ENCODE assay signal across 28 cellular contexts in the genomic region with DNA sequence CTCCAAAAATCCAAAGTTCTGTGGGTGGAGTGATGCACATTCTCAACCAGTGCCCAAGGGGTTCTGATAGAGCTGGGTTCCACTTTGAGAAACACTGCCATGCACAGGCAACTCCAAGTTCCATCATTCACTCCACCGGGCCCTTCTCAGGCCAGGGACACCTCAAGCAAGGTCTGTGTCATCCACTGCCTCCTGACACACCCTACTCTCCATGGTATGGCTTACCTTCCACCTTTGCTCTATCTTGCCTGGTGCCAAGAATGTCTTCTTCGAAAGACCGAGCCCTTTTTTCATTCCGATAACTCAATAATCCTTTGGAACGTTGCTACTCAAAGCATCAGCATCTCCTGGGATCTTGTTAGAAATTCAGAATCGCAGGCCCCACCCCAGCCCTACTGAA.
DNase-seq lines count a peak whose midpoint lies in the region; ATAC-seq, FAIRE-seq and TF ChIP-seq lines count a peak whose summit lies in the region.
"Had no signal": no experiment of that assay in that cellular context is flagged by ENCODE, and none has a peak within 500 bp of the region (broad histone marks: within the 10 kb centered on the region; RNA-seq: fewer than 3 reads in every experiment).

No MANE protein-coding gene starts in this region.

- H3K4me3 Mint-ChIP-seq in T-helper 1 cell treated with Interleukin-12 subunit alpha and Interleukin-12 subunit beta and Interleukin-4 antibody, amounts not matched to agents 30 μg/mL and 1 μg/mL, for 36 hours = no peak overlapping the region
- H3K4me3 Mint-ChIP-seq: CD4-positive, alpha-beta memory T cell had no signal

- in situ Hi-C loops in IMR-90 (cut with MboI; ENCODE audit: low sequenced_read_pairs) = no loop called here

- H2AK5ac ChIP-seq in IMR-90 (ENCODE audit: low read depth, low read length) (no peak overlapping the region), trophoblast cell (ENCODE audit: low read length) (peak overlapping the region; percentile 100)

- peaks cover 4% of the 10 kb centered on the region for H3K9me3 Mint-ChIP-seq in T-helper 1 cell treated with Interleukin-12 subunit alpha and Interleukin-12 subunit beta and Interleukin-4 antibody, amounts not matched to agents 30 μg/mL and 1 μg/mL, for 36 hours
- H3K9me3 Mint-ChIP-seq: CD4-positive, alpha-beta memory T cell had no signal

- H2BK120ac ChIP-seq in IMR-90 (ENCODE audit: low read depth, low read length) = no peak overlapping the region
- H2BK120ac ChIP-seq in trophoblast cell (ENCODE audit: insufficient read depth, low read length, poor library complexity) = peak overlapping the region; percentile 57

- H3K23ac ChIP-seq in IMR-90 (ENCODE audit: low read depth, low read length) (no peak overlapping the region), trophoblast cell (ENCODE audit: low read length) (no peak overlapping the region)

- no peak overlapping the region for H2BK15ac ChIP-seq in IMR-90 (ENCODE audit: low read depth, low read length)

- H4K20me1 ChIP-seq in IMR-90 (ENCODE audit: insufficient read depth, low read length) (no peaks in the 10 kb centered on the region), smooth muscle cell (ENCODE audit: low read depth) (no peaks in the 10 kb centered on the region)
- H4K20me1 ChIP-seq: BLaER1 had no signal

- H3K14ac ChIP-seq in IMR-90 (replicated peaks; ENCODE audit: low read depth, low read length) (no peak overlapping the region), trophoblast cell (ENCODE audit: low read length) (peak overlapping the region; percentile 62)

- peak overlapping the region; percentile 13 for H2AK9ac ChIP-seq in IMR-90 (replicated peaks; ENCODE audit: low read depth, low read length, poor library complexity)

- H3K56ac ChIP-seq in IMR-90 (ENCODE audit: extremely low read depth, insufficient read depth, low read length) = no peak overlapping the region

- H2BK20ac ChIP-seq in IMR-90 (ENCODE audit: low read depth, low read length) = no peak overlapping the region

- no peaks in the 10 kb centered on the region for H3K27me3 Mint-ChIP-seq in T-helper 1 cell treated with Interleukin-12 subunit alpha and Interleukin-12 subunit beta and Interleukin-4 antibody, amounts not matched to agents 30 μg/mL and 1 μg/mL, for 36 hours (ENCODE audit: low read depth)
- H3K27me3 Mint-ChIP-seq: CD4-positive, alpha-beta memory T cell had no signal

- TF ChIP-seq POLR2A in IMR-90 (IDR thresholded peaks at IDR 0.05; ENCODE audit: low read depth, low read length) = no peak

- no peak for DNase-seq in T-helper 1 cell
- no peak for DNase-seq in IMR-90
- peak; percentile 16 for DNase-seq in kidney
- no peak for DNase-seq in trophoblast cell
- no peak for DNase-seq in DMS53 (lab: John Stamatoyannopoulos, UW)
- no peak for DNase-seq in smooth muscle cell (lab: John Stamatoyannopoulos, UW; ENCODE audit: unreplicated experiment)
- DNase-seq: CD4-positive, alpha-beta memory T cell; COR-L47; DMS 273 treated with DMSO at 0.1 percent for 48 hours; DMS79 treated with DMSO at 0.1 percent for 48 hours; MV-4-11; NCI-H1105 treated with DMSO at 0.1 percent for 48 hours; NCI-H146; NCI-H1930; NCI-H2107; NCI-H524; NCI-H748 treated with DMSO at 0.1 percent for 48 hours; SIG-M5 had no signal

- H3K36me3 ChIP-seq in IMR-90 (ENCODE audit: control insufficient read depth, insufficient read depth, low read length) = no peaks in the 10 kb centered on the region
- H3K36me3 ChIP-seq in kidney (ENCODE audit: control insufficient read depth in 1 of 2, insufficient read depth in 2 of 2, low read length in 2 of 2) = no peaks in the 10 kb centered on the region
- no peaks in the 10 kb centered on the region for H3K36me3 ChIP-seq in trophoblast cell (ENCODE audit: control insufficient read depth in 1 of 2, insufficient read depth in 2 of 2, low read length in 2 of 2)
- H3K36me3 ChIP-seq in smooth muscle cell (ENCODE audit: low read depth) = no peaks in the 10 kb centered on the region
- H3K36me3 ChIP-seq: BLaER1 had no signal

- H3K9ac ChIP-seq in IMR-90 (ENCODE audit: low read depth, low read length) (no peak overlapping the region), kidney (ENCODE audit: low read length in 2 of 2) (no peak overlapping the region), trophoblast cell (ENCODE audit: low read length) (no peak overlapping the region), smooth muscle cell (ENCODE audit: low read depth) (no peak overlapping the region)
- H3K9ac ChIP-seq: BLaER1 had no signal

- H3F3A ChIP-seq in smooth muscle cell (ENCODE audit: low read depth) = no peaks in the 10 kb centered on the region

- H3K79me1 ChIP-seq in IMR-90 (ENCODE audit: low read depth in 1 of 2, low read length in 2 of 2) (no peaks in the 10 kb centered on the region), trophoblast cell (ENCODE audit: low read length) (peaks cover 50% of the 10 kb centered on the region)

- H3K4ac ChIP-seq in IMR-90 (ENCODE audit: low read depth, low read length) (no peak overlapping the region), trophoblast cell (ENCODE audit: low read depth, low read length) (peak overlapping the region; percentile 34)

- H4K12ac ChIP-seq in trophoblast cell (ENCODE audit: low read depth, low read length) = no peak overlapping the region

- H3K18ac ChIP-seq in IMR-90 (ENCODE audit: low read depth, low read length) = no peak overlapping the region
- H3K18ac ChIP-seq in trophoblast cell (ENCODE audit: low read length) = no peak overlapping the region

- H3K9me3 ChIP-seq in IMR-90 (ENCODE audit: control insufficient read depth, insufficient read depth, low read length) = no peaks in the 10 kb centered on the region
- no peaks in the 10 kb centered on the region for H3K9me3 ChIP-seq in kidney (ENCODE audit: control insufficient read depth in 1 of 2, low read length in 2 of 2)
- H3K9me3 ChIP-seq in trophoblast cell (ENCODE audit: insufficient read depth, low read depth, low read length) = peaks cover 2% of the 10 kb centered on the region
- H3K9me3 ChIP-seq in smooth muscle cell (replicated peaks; ENCODE audit: low read depth) = no peaks in the 10 kb centered on the region

- no peak for FAIRE-seq in kidney (lab: Jason Lieb, UNC)
- FAIRE-seq: GM12892, GM19239, HepG2, K562, RCC 7860 had no signal

- peaks cover 6% of the 10 kb centered on the region; the same call in 1 of the 2 replicates for H3K9me1 ChIP-seq in IMR-90 (ENCODE audit: insufficient read depth, low read length)

- H4K8ac ChIP-seq in IMR-90 (ENCODE audit: low read depth in 2 of 2, low read length in 2 of 2) = no peak overlapping the region
- H4K8ac ChIP-seq in trophoblast cell (ENCODE audit: low read depth, low read length) = peak overlapping the region; percentile 3

- intact Hi-C loops in IMR-90 (cut with micrococcal nuclease) = no loop called here
- intact Hi-C loops in kidney (cut with DNase I) = no loop called here

- POLR2A ChIA-PET in IMR-90 (lab: Charles Lee; ENCODE audit: unreplicated experiment) = no interaction called here

- dilution Hi-C loops in IMR-90 (cut with HindIII; ENCODE audit: low sequenced_read_pairs, unreplicated experiment) = no loop called here

- H3K4me3 ChIP-seq in IMR-90 (ENCODE audit: insufficient read depth, low read depth, low read length) (no peak overlapping the region), kidney (ENCODE audit: low read length in 2 of 2) (no peak overlapping the region), trophoblast cell (ENCODE audit: low read depth, low read length) (no peak overlapping the region), smooth muscle cell (no peak overlapping the region)
- H3K4me3 ChIP-seq: BLaER1, K562, SK-N-MC had no signal

- H3K4me1 Mint-ChIP-seq in T-helper 1 cell treated with Interleukin-12 subunit alpha and Interleukin-12 subunit beta and Interleukin-4 antibody, amounts not matched to agents 30 μg/mL and 1 μg/mL, for 36 hours (ENCODE audit: low read depth) = peaks cover 33% of the 10 kb centered on the region

- H3K4me1 ChIP-seq in IMR-90 (ENCODE audit: control insufficient read depth, insufficient read depth, low read length) = peaks cover 9% of the 10 kb centered on the region
- H3K4me1 ChIP-seq in kidney (ENCODE audit: control insufficient read depth in 1 of 2, insufficient read depth in 1 of 2, low read depth in 1 of 2, low read length in 2 of 2) = peaks cover 13 to 14% of the 10 kb centered on the region in 2 donors
- peaks cover 34 to 42% of the 10 kb centered on the region in 2 experiments for H3K4me1 ChIP-seq in trophoblast cell (ENCODE audit: control insufficient read depth in 1 of 2, insufficient read depth in 2 of 2, low read length in 2 of 2)
- no peaks in the 10 kb centered on the region for H3K4me1 ChIP-seq in smooth muscle cell (ENCODE audit: low read depth)

- peaks cover 20% of the 10 kb centered on the region for H3K36me3 Mint-ChIP-seq in T-helper 1 cell treated with Interleukin-12 subunit alpha and Interleukin-12 subunit beta and Interleukin-4 antibody, amounts not matched to agents 30 μg/mL and 1 μg/mL, for 36 hours (ENCODE audit: low read depth)

- no peak for TF ChIP-seq RAD21 in IMR-90 (IDR thresholded peaks at IDR 0.05; ENCODE audit: low read length)

- no peak for ATAC-seq in IMR-90 (ENCODE audit: low read depth)
- no peak for ATAC-seq in HG03175 (IDR thresholded peaks at IDR 0.05; ENCODE audit: unreplicated experiment)
- ATAC-seq: HepG2, K562 had no signal

- no peak overlapping the region for H4K5ac ChIP-seq in IMR-90 (ENCODE audit: low read depth, low read length)

- no peaks in the 10 kb centered on the region for H3K27me3 ChIP-seq in IMR-90 (ENCODE audit: control insufficient read depth, insufficient read depth, low read length)
- no peaks in the 10 kb centered on the region for H3K27me3 ChIP-seq in trophoblast cell (ENCODE audit: insufficient read depth, low read length)
- H3K27me3 ChIP-seq in smooth muscle cell (ENCODE audit: low read depth) = no peaks in the 10 kb centered on the region
- H3K27me3 ChIP-seq: BLaER1 had no signal

- H2BK12ac ChIP-seq in trophoblast cell (ENCODE audit: low read length) = peak overlapping the region; percentile 99

- no peak overlapping the region for H3K27ac ChIP-seq in IMR-90 (ENCODE audit: insufficient read depth, low read length)
- H3K27ac ChIP-seq in kidney (ENCODE audit: low read depth in 2 of 2, low read length in 2 of 2) = no peak overlapping the region
- H3K27ac ChIP-seq in trophoblast cell (ENCODE audit: low read depth, low read length) = no peak overlapping the region
- H3K27ac ChIP-seq in smooth muscle cell (ENCODE audit: low read depth) = no peak overlapping the region
- H3K27ac ChIP-seq: 22Rv1, BLaER1, SK-N-MC had no signal

- no peak overlapping the region for H2AFZ ChIP-seq in IMR-90 (replicated peaks; ENCODE audit: low read length, poor library complexity)
- no peak overlapping the region for H2AFZ ChIP-seq in trophoblast cell (ENCODE audit: insufficient read depth, low read length, poor library complexity)
- no peak overlapping the region for H2AFZ ChIP-seq in smooth muscle cell (ENCODE audit: low read depth)

- no peak overlapping the region for H4K91ac ChIP-seq in IMR-90 (ENCODE audit: insufficient read depth, low read depth, low read length)
- H4K91ac ChIP-seq in trophoblast cell (ENCODE audit: low read depth, low read length) = peak overlapping the region; percentile 89

- H3K79me2 ChIP-seq in trophoblast cell (ENCODE audit: control insufficient read depth, insufficient read depth, low read length, poor library complexity) = peaks cover 6% of the 10 kb centered on the region
- H3K79me2 ChIP-seq in smooth muscle cell (ENCODE audit: low read depth) = no peaks in the 10 kb centered on the region

- H2BK5ac ChIP-seq in IMR-90 (ENCODE audit: low read depth, low read length, poor library complexity, severe bottlenecking) = no peak overlapping the region
- H2BK5ac ChIP-seq in trophoblast cell (ENCODE audit: low read depth, low read length, poor library complexity) = peak overlapping the region; percentile 8

- 100% methylated on average over 2 of the region's 6 CpGs; no CpG with 5 or more reads in 1 of the 2 experiments for WGBS in IMR-90 (ENCODE audit: extremely low coverage in 2 of 2, insufficient read length in 1 of 2), 2 experiments
- WGBS in trophoblast cell (ENCODE audit: extremely low coverage, insufficient coverage, insufficient read length) = no CpG with 5 or more reads among the region's 6 CpGs
- 97% methylated on average over 6 of the region's 6 CpGs for WGBS in smooth muscle cell (ENCODE audit: low lambda C conversion rate)

- no TSS peak for BruUV-seq in IMR-90 (replicated peaks; lab: Mats Ljungman, UMichigan)

- CTCF ChIA-PET in IMR-90 (lab: Yijun Ruan, JAX) = no interaction called here

- TF ChIP-seq CTCF in IMR-90 (conservative IDR thresholded peaks at IDR 0.05; ENCODE audit: low read depth, low read length) (no peak), kidney (IDR thresholded peaks at IDR 0.05; ENCODE audit: borderline replicate concordance, extremely low read depth, insufficient read depth) (no peak), smooth muscle cell (IDR thresholded peaks at IDR 0.05; ENCODE audit: borderline replicate concordance, insufficient read depth, poor library complexity, severe bottlenecking) (no peak)

- H3K4me2 ChIP-seq in IMR-90 (ENCODE audit: low read depth, low read length) = no peak overlapping the region
- no peak overlapping the region for H3K4me2 ChIP-seq in trophoblast cell (ENCODE audit: low read length)
- no peak overlapping the region for H3K4me2 ChIP-seq in smooth muscle cell
- H3K4me2 ChIP-seq: BLaER1 had no signal

- peak overlapping the region; percentile 14 for H3K27ac Mint-ChIP-seq in T-helper 1 cell treated with Interleukin-12 subunit alpha and Interleukin-12 subunit beta and Interleukin-4 antibody, amounts not matched to agents 30 μg/mL and 1 μg/mL, for 36 hours
